Comparison of ENCODE assay signal across 11 cellular contexts in the genomic region with DNA sequence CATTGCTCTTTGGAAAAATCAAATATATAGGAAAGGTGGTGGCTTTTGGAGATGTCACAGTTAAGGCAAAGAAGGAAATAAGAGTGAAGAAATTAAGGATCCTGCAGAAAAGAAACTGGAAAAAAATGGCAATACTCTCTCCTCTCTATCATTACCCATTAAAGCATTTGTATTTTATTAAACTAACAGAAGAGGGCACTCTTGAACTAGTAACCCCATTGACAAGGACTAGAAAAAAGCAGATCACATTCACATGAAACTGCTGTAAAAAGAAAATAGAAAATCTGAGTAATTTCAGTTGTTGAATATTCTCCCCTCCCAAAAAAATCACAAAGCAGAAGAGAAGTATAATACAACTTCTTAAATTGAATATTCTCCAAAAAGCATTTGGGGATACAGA.
DNase-seq lines count a peak whose midpoint lies in the region; ATAC-seq, FAIRE-seq and TF ChIP-seq lines count a peak whose summit lies in the region.
"Had no signal": no experiment of that assay in that cellular context is flagged by ENCODE, and none has a peak within 500 bp of the region (broad histone marks: within the 10 kb centered on the region; RNA-seq: fewer than 3 reads in every experiment).

No MANE protein-coding gene starts in this region.

- H3K27ac Mint-ChIP-seq in immature natural killer cell = no peak overlapping the region
- no peak overlapping the region for H3K27ac Mint-ChIP-seq in activated T-cell treated with anti-CD3 and anti-CD28 coated beads, Interleukin-2, amount 50 U/mL, for 72 hours
- H3K27ac Mint-ChIP-seq: stimulated activated naive B cell treated with anti-CD40 and anti-IgM and Interleukin-4, amounts not matched to agents 10 μg/mL and 1 μg/mL and 100 μg/mL, for 72 hours had no signal

- peak; percentile 19; the same call in 1 of the 2 replicates for TF ChIP-seq RAD21 in Ishikawa (IDR thresholded peaks at IDR 0.05; ENCODE audit: low read depth)

- H3K4me3 Mint-ChIP-seq in immature natural killer cell = no peak overlapping the region
- no peak overlapping the region for H3K4me3 Mint-ChIP-seq in activated T-cell treated with anti-CD3 and anti-CD28 coated beads, Interleukin-2, amount 50 U/mL, for 72 hours
- H3K4me3 Mint-ChIP-seq: stimulated activated naive B cell treated with anti-CD40 and anti-IgM and Interleukin-4, amounts not matched to agents 10 μg/mL and 1 μg/mL and 100 μg/mL, for 72 hours had no signal

- peak; percentile 8 for DNase-seq in SHP77 treated with DMSO at 0.1 percent for 48 hours (lab: John Stamatoyannopoulos, UW)
- peak; percentile 13 for DNase-seq in iPS-NIHi11 (ENCODE audit: low spot score)
- no peak for DNase-seq in stimulated activated CD4-positive, alpha-beta T cell treated with anti-CD3 and anti-CD28 coated beads, Interleukin-1b, Interleukin-23, amount 100 ng/mL, for 48 hours
- no peak for DNase-seq in immature natural killer cell
- no peak for DNase-seq in activated T-cell treated with anti-CD3 and anti-CD28 coated beads for 4 hours
- no peak for DNase-seq in activated T-cell treated with anti-CD3 and anti-CD28 coated beads, Interleukin-2, amount 50 U/mL, for 72 hours
- DNase-seq: activated T-cell treated with anti-CD3 and anti-CD28 coated beads, Interleukin-2, amount 50 U/mL, for 1 hour; stimulated activated naive B cell treated with anti-CD40 and anti-IgM and Interleukin-4, amounts not matched to agents 10 μg/mL and 1 μg/mL and 100 μg/mL, for 72 hours had no signal

- H3K9me3 Mint-ChIP-seq in immature natural killer cell = peaks cover 4 to 48% (median 22%) of the 10 kb centered on the region in 6 donors
- H3K9me3 Mint-ChIP-seq in activated T-cell treated with anti-CD3 and anti-CD28 coated beads, Interleukin-2, amount 50 U/mL, for 72 hours = peaks cover 3 to 10% of the 10 kb centered on the region in 2 donors

- no peak for TF ChIP-seq EP300 in Ishikawa (IDR thresholded peaks at IDR 0.05; ENCODE audit: borderline replicate concordance)

- FAIRE-seq in G401.6 (lab: Jason Lieb, UNC) = peak; percentile 77
- FAIRE-seq: GM18507 had no signal

- H3K4me1 Mint-ChIP-seq in immature natural killer cell = no peaks in the 10 kb centered on the region
- H3K4me1 Mint-ChIP-seq in activated T-cell treated with anti-CD3 and anti-CD28 coated beads, Interleukin-2, amount 50 U/mL, for 72 hours (ENCODE audit: low read depth) = no peaks in the 10 kb centered on the region
- H3K4me1 Mint-ChIP-seq: stimulated activated naive B cell treated with anti-CD40 and anti-IgM and Interleukin-4, amounts not matched to agents 10 μg/mL and 1 μg/mL and 100 μg/mL, for 72 hours had no signal

- no peak for ATAC-seq in activated T-cell treated with anti-CD3 and anti-CD28 coated beads, Interleukin-2, amount 50 U/mL, for 72 hours (replicated peaks in 1 of 2)
- ATAC-seq: stimulated activated naive B cell treated with anti-CD40 and anti-IgM and Interleukin-4, amounts not matched to agents 10 μg/mL and 1 μg/mL and 100 μg/mL, for 72 hours had no signal

- peaks cover 0 to 4% (median 2%) of the 10 kb centered on the region in 3 donors for H3K27me3 Mint-ChIP-seq in immature natural killer cell (ENCODE audit: low read depth in 3 of 3)
- H3K27me3 Mint-ChIP-seq in activated T-cell treated with anti-CD3 and anti-CD28 coated beads, Interleukin-2, amount 50 U/mL, for 72 hours (ENCODE audit: low read depth) = no peaks in the 10 kb centered on the region
- H3K27me3 Mint-ChIP-seq: stimulated activated naive B cell treated with anti-CD40 and anti-IgM and Interleukin-4, amounts not matched to agents 10 μg/mL and 1 μg/mL and 100 μg/mL, for 72 hours had no signal

- peaks cover 0 to 4% (median 0%) of the 10 kb centered on the region in 3 donors for H3K36me3 Mint-ChIP-seq in immature natural killer cell
- peaks cover 3 to 5% of the 10 kb centered on the region in 2 donors for H3K36me3 Mint-ChIP-seq in activated T-cell treated with anti-CD3 and anti-CD28 coated beads, Interleukin-2, amount 50 U/mL, for 72 hours (ENCODE audit: insufficient read depth in 2 of 2)
- H3K36me3 Mint-ChIP-seq: stimulated activated naive B cell treated with anti-CD40 and anti-IgM and Interleukin-4, amounts not matched to agents 10 μg/mL and 1 μg/mL and 100 μg/mL, for 72 hours had no signal

TF ChIP-seq in Ishikawa, 13 proteins besides CTCF, POLR2A, EP300 and RAD21:
- TF ChIP-seq FOXM1 (IDR thresholded peaks at IDR 0.05; ENCODE audit: borderline replicate concordance, low read depth) = no peak
- no peak for TF ChIP-seq TEAD4 (IDR thresholded peaks at IDR 0.05)
- no peak for TF ChIP-seq ZBTB7A (IDR thresholded peaks at IDR 0.05; ENCODE audit: low read depth)
- TF ChIP-seq YY1 (IDR thresholded peaks at IDR 0.05; ENCODE audit: low read depth) = no peak
- no peak for TF ChIP-seq CREB1 (IDR thresholded peaks at IDR 0.05; ENCODE audit: low read depth)
- TF ChIP-seq, protein P1, sequence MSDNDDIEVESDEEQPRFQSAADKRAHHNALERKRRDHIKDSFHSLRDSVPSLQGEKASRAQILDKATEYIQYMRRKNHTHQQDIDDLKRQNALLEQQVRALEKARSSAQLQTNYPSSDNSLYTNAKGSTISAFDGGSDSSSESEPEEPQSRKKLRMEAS (IDR thresholded peaks at IDR 0.05) = no peak
- TF ChIP-seq, protein P2, sequence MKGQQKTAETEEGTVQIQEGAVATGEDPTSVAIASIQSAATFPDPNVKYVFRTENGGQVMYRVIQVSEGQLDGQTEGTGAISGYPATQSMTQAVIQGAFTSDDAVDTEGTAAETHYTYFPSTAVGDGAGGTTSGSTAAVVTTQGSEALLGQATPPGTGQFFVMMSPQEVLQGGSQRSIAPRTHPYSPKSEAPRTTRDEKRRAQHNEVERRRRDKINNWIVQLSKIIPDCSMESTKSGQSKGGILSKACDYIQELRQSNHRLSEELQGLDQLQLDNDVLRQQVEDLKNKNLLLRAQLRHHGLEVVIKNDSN (IDR thresholded peaks at IDR 0.05) = no peak
- no peak for TF ChIP-seq TCF12 (IDR thresholded peaks at IDR 0.05; ENCODE audit: low read depth)
- TF ChIP-seq REST (IDR thresholded peaks at IDR 0.05; ENCODE audit: low read depth) = no peak
- no peak for TF ChIP-seq EGR1 (IDR thresholded peaks at IDR 0.05)

Comparison
In these comparisons a context has a peak if more than half of its experiments do, and no peak if none do; other contexts are left out.
1. DNase-seq: peak in SHP77 treated with DMSO at 0.1 percent for 48 hours (single experiment) and iPS-NIHi11 (single experiment); none in stimulated activated CD4-positive, alpha-beta T cell treated with anti-CD3 and anti-CD28 coated beads, Interleukin-1b, Interleukin-23, amount 100 ng/mL, for 48 hours (single experiment), immature natural killer cell (0 of 3), activated T-cell treated with anti-CD3 and anti-CD28 coated beads for 4 hours (single experiment) and activated T-cell treated with anti-CD3 and anti-CD28 coated beads, Interleukin-2, amount 50 U/mL, for 72 hours (0 of 2).